7 cellular contexts compared by ENCODE assay signal in the genomic region with DNA sequence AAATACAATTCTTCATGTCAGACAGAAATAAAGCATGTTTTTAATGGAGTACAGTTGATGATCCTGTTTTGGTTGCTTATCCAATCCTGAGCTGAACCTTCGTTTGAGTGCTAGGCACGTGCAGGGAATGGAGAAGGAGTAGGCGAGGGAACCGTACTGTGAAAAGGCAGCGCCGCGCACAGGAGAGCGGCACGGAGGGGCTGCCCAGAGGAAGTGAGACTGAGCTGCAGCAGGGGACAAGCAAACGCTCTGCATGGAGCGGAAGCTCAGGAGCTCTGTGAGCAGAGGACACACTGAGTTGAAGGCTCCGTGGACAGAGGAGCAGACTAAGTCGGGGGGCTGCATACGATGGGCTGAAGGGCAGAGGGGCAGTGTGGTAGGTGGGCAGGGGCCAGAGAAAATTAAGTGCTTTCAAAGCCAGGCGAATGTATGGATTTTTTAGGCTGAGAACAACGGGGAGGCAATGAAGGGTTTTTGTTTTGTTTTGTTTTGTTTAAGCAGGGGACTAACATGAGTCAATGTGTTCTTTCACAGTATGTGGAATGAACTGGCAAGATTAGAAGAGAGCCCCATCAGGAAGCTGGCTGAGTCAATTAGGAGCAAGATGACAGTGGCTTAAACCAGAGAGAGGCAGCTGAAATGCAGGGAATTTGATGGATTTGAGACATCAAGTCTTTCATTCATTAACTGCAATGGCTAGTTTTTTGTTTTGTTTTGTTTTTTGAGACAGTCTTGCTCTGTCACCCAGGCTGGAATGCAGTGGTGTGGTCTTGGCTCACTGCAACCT. TPM values are rescaled to one million over a fixed set of nuclear protein-coding genes. Genes with fewer than 3 reads are reported as not detected.
DNase-seq lines count a peak whose midpoint lies in the region; ATAC-seq lines count a peak whose summit lies in the region.

No MANE protein-coding gene starts in this region.

- peaks cover 35% of the 10 kb centered on the region for H3K36me3 ChIP-seq in adipocyte (ENCODE audit: control insufficient read depth, insufficient read depth, low read length, severe bottlenecking)
- H3K36me3 ChIP-seq in mesendoderm (ENCODE audit: control insufficient read depth, insufficient read depth, low read length) = no peaks in the 10 kb centered on the region

- no peak overlapping the region for H2BK5ac ChIP-seq in mesendoderm (ENCODE audit: low read length)

- H4K5ac ChIP-seq in mesendoderm (ENCODE audit: low read length) = no peak overlapping the region

- ATAC-seq in GM18520 (IDR thresholded peaks at IDR 0.05; ENCODE audit: unreplicated experiment) = peak; percentile 74
- ATAC-seq in HG02885 (IDR thresholded peaks at IDR 0.05; ENCODE audit: poor library complexity, unreplicated experiment) = peak; percentile 97

- H3K27me3 ChIP-seq in adipocyte (replicated peaks; ENCODE audit: control insufficient read depth, insufficient read depth, low read length) (no peaks in the 10 kb centered on the region), mesendoderm (ENCODE audit: insufficient read depth, low read length, poor library complexity) (no peaks in the 10 kb centered on the region)

- H3K4me1 ChIP-seq in adipocyte (ENCODE audit: control insufficient read depth, insufficient read depth, low read length) (peaks cover 6% of the 10 kb centered on the region), mesendoderm (ENCODE audit: control insufficient read depth, low read depth, low read length) (no peaks in the 10 kb centered on the region)

- no peak overlapping the region for H2BK15ac ChIP-seq in mesendoderm (replicated peaks; ENCODE audit: low read depth)

- H3K56ac ChIP-seq in mesendoderm (ENCODE audit: low read length) = no peak overlapping the region

- H3K4me3 ChIP-seq in adipocyte (ENCODE audit: low read length) (peak overlapping the region; percentile 35), mesendoderm (ENCODE audit: low read length) (no peak overlapping the region)

- DNase-seq in adipocyte (ENCODE audit: low read depth) (peak; percentile 77), mesendoderm (peak; percentile 24), GF-D8 (lab: John Stamatoyannopoulos, UW) (no peak), DMS 273 (lab: John Stamatoyannopoulos, UW; ENCODE audit: unreplicated experiment) (no peak)
- DNase-seq in activated CD4-positive, alpha-beta T cell treated with anti-CD3 and anti-CD28 coated beads for 1 hour = no peak

- no peaks in the 10 kb centered on the region for H3K9me3 ChIP-seq in adipocyte (ENCODE audit: control insufficient read depth, low read length)

- H3K4ac ChIP-seq in mesendoderm (ENCODE audit: low read depth, low read length) = no peak overlapping the region

- no peak overlapping the region for H3K4me2 ChIP-seq in mesendoderm (ENCODE audit: low read length)

- no peaks in the 10 kb centered on the region for H3K79me1 ChIP-seq in mesendoderm (ENCODE audit: low read length)

- no peak overlapping the region for H3K23ac ChIP-seq in mesendoderm (ENCODE audit: low read length)

- H3K9ac ChIP-seq in adipocyte (ENCODE audit: low read length) (peak overlapping the region; percentile 25), mesendoderm (ENCODE audit: low read length) (no peak overlapping the region)

- no peak overlapping the region for H4K8ac ChIP-seq in mesendoderm (ENCODE audit: low read depth, low read length)

- no peak overlapping the region for H3K27ac ChIP-seq in mesendoderm (ENCODE audit: low read depth, low read length)

- H3K79me2 ChIP-seq in mesendoderm (ENCODE audit: control insufficient read depth, insufficient read depth, low read length) = no peaks in the 10 kb centered on the region

- H2AK5ac ChIP-seq in mesendoderm (ENCODE audit: low read length) = no peak overlapping the region

- no CpG with 5 or more reads among the region's 16 CpGs for WGBS in mesendoderm (ENCODE audit: extremely low coverage, insufficient coverage, low lambda C conversion rate)

- H3K18ac ChIP-seq in mesendoderm (ENCODE audit: low read length) = no peak overlapping the region

- no peak overlapping the region for H2BK120ac ChIP-seq in mesendoderm (ENCODE audit: low read depth, low read length)

RNA-seq across cellular contexts. Expression of a gene that starts 23.8 kb away (rescaled TPM):
- 16.3 TPM for polyA plus RNA-seq in mesendoderm (2013, experiment 1 of 2)
- polyA plus RNA-seq in mesendoderm (2013, experiment 2 of 2) = 16.3 TPM

RNA-seq across cellular contexts. Expression of a gene that starts 48.3 kb away (rescaled TPM):
- 9.8 TPM for polyA plus RNA-seq in mesendoderm (2013, experiment 1 of 2)
- 9.6 TPM for polyA plus RNA-seq in mesendoderm (2013, experiment 2 of 2)

Comparison
In these comparisons a context has a peak if more than half of its experiments do, and no peak if none do; other contexts are left out.
1. DNase-seq: peak in adipocyte (single experiment) and mesendoderm (single experiment); none in GF-D8 (single experiment), DMS 273 (single experiment) and activated CD4-positive, alpha-beta T cell treated with anti-CD3 and anti-CD28 coated beads for 1 hour (single experiment).